ENCODE assay signal across 21 cellular contexts in the genomic region with DNA sequence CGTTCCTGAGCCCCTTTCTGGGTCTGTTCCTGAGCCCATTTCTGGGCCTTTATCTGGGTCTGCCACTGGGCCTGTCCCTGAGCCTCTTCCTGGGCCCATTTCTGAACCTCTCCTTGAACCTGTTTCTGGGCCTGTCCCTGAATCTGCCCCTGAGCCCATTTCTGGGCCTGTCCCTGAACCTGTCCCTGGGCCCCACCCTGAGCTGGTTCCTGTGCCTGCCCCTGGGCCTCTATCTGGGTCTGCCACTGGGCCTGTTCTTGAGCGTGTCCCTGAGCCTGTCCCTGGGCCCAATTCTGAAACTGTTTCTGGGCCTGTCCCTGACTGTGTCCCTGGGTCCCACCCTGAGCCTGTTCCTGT. TPM values are rescaled to one million over a fixed set of nuclear protein-coding genes. Genes with fewer than 3 reads are reported as not detected.
"Had no signal": no experiment of that assay in that cellular context is flagged by ENCODE, and none has a peak within 500 bp of the region (broad histone marks: within the 10 kb centered on the region; RNA-seq: fewer than 3 reads in every experiment).

No MANE protein-coding gene starts in this region.

- H3K4me3 Mint-ChIP-seq: mesothelial cell of epicardium; natural killer cell treated with Interleukin-12 subunit alpha and Interleukin-12 subunit beta and Interleukin-15 and Interleukin-18, amount 100 ng/mL, for 72 hours; T-cell had no signal

- H3K9me3 ChIP-seq: ascending aorta, esophagus muscularis mucosa, thyroid gland, uterus had no signal

- H3K4me1 Mint-ChIP-seq: mesothelial cell of epicardium had no signal

- H3K36me3 Mint-ChIP-seq: mesothelial cell of epicardium; natural killer cell treated with Interleukin-12 subunit alpha and Interleukin-12 subunit beta and Interleukin-15 and Interleukin-18, amount 100 ng/mL, for 72 hours; T-cell had no signal

- H3K36me3 ChIP-seq: thyroid gland, uterus had no signal

- H3K27me3 ChIP-seq: ascending aorta, thyroid gland, uterus had no signal

- ATAC-seq: natural killer cell treated with Interleukin-12 subunit alpha and Interleukin-12 subunit beta and Interleukin-15 and Interleukin-18, amount 100 ng/mL, for 72 hours; T-cell had no signal

- H3K27ac Mint-ChIP-seq: activated T-helper 2 cell treated with anti-CD3 and anti-CD28 coated beads, Interferon-gamma antibody, Interleukin-2, Interleukin-4, amounts not matched to agents 10 μg/mL and 5 μg/mL and 100 μg/mL, durations not matched to agents 14 hours and 24 hours and 36 hours; mesothelial cell of epicardium; natural killer cell treated with Interleukin-12 subunit alpha and Interleukin-12 subunit beta and Interleukin-15 and Interleukin-18, amount 100 ng/mL, for 72 hours; T-cell had no signal

- H3K4me3 ChIP-seq: ascending aorta, coronary artery, esophagus muscularis mucosa, lung, SK-N-MC, thyroid gland, uterus had no signal

- DNase-seq: activated CD4-positive, alpha-beta T cell treated with anti-CD3 and anti-CD28 coated beads, Interleukin-2, amount 50 U/mL, for 1 hour; activated CD4-positive, CD25-positive, alpha-beta regulatory T cell; activated naive CD4-positive, alpha-beta T cell treated with Interleukin-2 at 50 U/mL for 16 hours; effector CD4-positive, alpha-beta T cell; stimulated activated CD4-positive, alpha-beta T cell treated with anti-CD3 and anti-CD28 coated beads, Interleukin-12 subunit alpha, Interleukin-12 subunit beta, amount 100 ng/mL, for 4 hours; stimulated activated CD4-positive, alpha-beta T cell treated with anti-CD3 and anti-CD28 coated beads, Interleukin-1b, Interleukin-23, amount 100 ng/mL, for 48 hours; stimulated activated CD8-positive, alpha-beta memory T cell treated with anti-CD3 and anti-CD28 coated beads, Interleukin-4, amount 100 ng/mL, for 48 hours; stimulated activated naive CD4-positive, alpha-beta T cell; T-cell; thyroid gland; uterus had no signal

- H3K9me3 Mint-ChIP-seq: activated T-helper 2 cell treated with anti-CD3 and anti-CD28 coated beads, Interferon-gamma antibody, Interleukin-2, Interleukin-4, amounts not matched to agents 10 μg/mL and 5 μg/mL and 100 μg/mL, durations not matched to agents 14 hours and 24 hours and 36 hours; mesothelial cell of epicardium; natural killer cell treated with Interleukin-12 subunit alpha and Interleukin-12 subunit beta and Interleukin-15 and Interleukin-18, amount 100 ng/mL, for 72 hours; T-cell had no signal

- H3K27ac ChIP-seq: parathyroid adenoma, SK-N-MC, thyroid gland, uterus had no signal

- H3K4me1 ChIP-seq: parathyroid adenoma, uterus had no signal

RNA-seq across cellular contexts. Expression of gene GRTP1, which starts 40.4 kb away (rescaled TPM):
- total RNA-seq: activated T-helper 2 cell treated with anti-CD3 and anti-CD28 coated beads, Interferon-gamma antibody, Interleukin-2, Interleukin-4, amounts not matched to agents 10 μg/mL and 5 μg/mL and 100 μg/mL, durations not matched to agents 14 hours and 24 hours and 36 hours; endothelial cell of umbilical vein; natural killer cell treated with Interleukin-12 subunit alpha and Interleukin-12 subunit beta and Interleukin-15 and Interleukin-18, amount 100 ng/mL, for 72 hours had no signal
